ENCODE assay signal across 8 cellular contexts in genomic region chr5:74641778-74642542, GRCh38. TPM values are rescaled to one million over a fixed set of nuclear protein-coding genes. Genes with fewer than 3 reads are reported as not detected.
DNase-seq lines count a peak whose midpoint lies in the region; ATAC-seq and TF ChIP-seq lines count a peak whose summit lies in the region.

No MANE protein-coding gene starts in this region.

- DNase-seq in NCI-H1417 (lab: John Stamatoyannopoulos, UW) (peak; percentile 67 to 79 (median 67)), NCI-H1417 treated with DMSO at 0.1 percent for 48 hours (lab: John Stamatoyannopoulos, UW) (no peak), NAMALWA (ENCODE audit: low spot score) (peak; percentile 27), WERI-Rb-1 (peak; percentile 62), upper lobe of right lung (peak; percentile 70)

- H3K27ac ChIP-seq in WERI-Rb-1 (peak overlapping the region; percentile 91), esophagus (ENCODE audit: low read depth in 2 of 2, low read length in 1 of 2) (peak overlapping the region; percentile 72 to 91), upper lobe of right lung (peak overlapping the region; percentile 93)

- 5 to 6% methylated on average over 28 of the region's 28 CpGs for WGBS in esophagus, 2 donors

- peak overlapping the region; percentile 47 for H3K9ac ChIP-seq in mucosa of stomach (ENCODE audit: low read length)

- no peaks in the 10 kb centered on the region for H3K4me1 ChIP-seq in esophagus (ENCODE audit: control insufficient read depth in 2 of 2, insufficient read depth in 2 of 2, low read length in 1 of 2)
- peaks cover 2% of the 10 kb centered on the region for H3K4me1 ChIP-seq in mucosa of stomach (ENCODE audit: control insufficient read depth, insufficient read depth, low read length)
- H3K4me1 ChIP-seq in upper lobe of right lung = peaks cover 38% of the 10 kb centered on the region

- TF ChIP-seq CTCF in WERI-Rb-1 (IDR thresholded peaks at IDR 0.05; ENCODE audit: low read depth, low read length) (peak; percentile 38; the same call in 1 of the 2 replicates), upper lobe of right lung (IDR thresholded peaks at IDR 0.05) (peak; percentile 62)

- H3K9me3 ChIP-seq in WERI-Rb-1 (ENCODE audit: severe bottlenecking) (no peaks in the 10 kb centered on the region), esophagus (ENCODE audit: control insufficient read depth in 2 of 2, insufficient read depth in 1 of 2, low read depth in 1 of 2, low read length in 1 of 2) (no peaks in the 10 kb centered on the region), mucosa of stomach (ENCODE audit: control insufficient read depth, low read length) (no peaks in the 10 kb centered on the region), upper lobe of right lung (no peaks in the 10 kb centered on the region)

- intact Hi-C loops in upper lobe of right lung (cut with DNase I) = loop anchor here (5.0 kb wide), 1 partner anchor 605 kb away; no protein-coding TSS in a partner anchor

- peak; percentile 23 for ATAC-seq in upper lobe of right lung
- ATAC-seq in GM18517 (IDR thresholded peaks at IDR 0.05; ENCODE audit: unreplicated experiment) = no peak

- H3K36me3 ChIP-seq in WERI-Rb-1 (peaks cover 15% of the 10 kb centered on the region), esophagus (ENCODE audit: control insufficient read depth in 2 of 2, insufficient read depth in 2 of 2, low read length in 1 of 2) (no peaks in the 10 kb centered on the region), mucosa of stomach (ENCODE audit: control insufficient read depth, insufficient read depth, low read length) (no peaks in the 10 kb centered on the region), upper lobe of right lung (no peaks in the 10 kb centered on the region)

- H3K27me3 ChIP-seq in WERI-Rb-1 (ENCODE audit: insufficient read depth, low read depth, severe bottlenecking) (no peaks in the 10 kb centered on the region), esophagus (ENCODE audit: control insufficient read depth in 1 of 2, insufficient read depth in 2 of 2, low read length in 2 of 2) (no peaks in the 10 kb centered on the region), mucosa of stomach (ENCODE audit: control insufficient read depth, insufficient read depth, low read length) (no peaks in the 10 kb centered on the region), upper lobe of right lung (no peaks in the 10 kb centered on the region)

- H3K4me3 ChIP-seq in WERI-Rb-1 (ENCODE audit: low read depth, low read length) (peak overlapping the region; percentile 91), esophagus (ENCODE audit: low read depth in 1 of 2, low read length in 2 of 2) (peak overlapping the region; percentile 75 to 78), mucosa of stomach (ENCODE audit: low read length) (peak overlapping the region; percentile 47), upper lobe of right lung (peak overlapping the region; percentile 85)

RNA-seq across cellular contexts. Expression of gene ENC1, which starts 1.4 kb away (rescaled TPM):
- polyA plus RNA-seq in esophagus = 1 to 10 TPM; 1.4 to 2.0 TPM
- total RNA-seq in upper lobe of right lung = 15.0 TPM

RNA-seq across cellular contexts. Expression of gene HEXB, which starts 43.1 kb away (rescaled TPM):
- 10 to 100 TPM; 21.5 to 36.5 TPM for polyA plus RNA-seq in esophagus
- total RNA-seq in upper lobe of right lung = 294 TPM
